ENCODE assay signal across 9 cellular contexts in genomic region chr11:132028380-132029240, GRCh38.
A peak's percentile ranks its signal among the peaks of the same experiment; 100 is the strongest.
DNase-seq lines count a peak whose midpoint lies in the region; ATAC-seq and TF ChIP-seq lines count a peak whose summit lies in the region.
"Had no signal": no experiment of that assay in that cellular context is flagged by ENCODE, and none has a peak within 500 bp of the region (broad histone marks: within the 10 kb centered on the region; RNA-seq: fewer than 3 reads in every experiment).

No MANE protein-coding gene starts in this region.

- H3K79me1 ChIP-seq in H9 (ENCODE audit: insufficient read depth, low read depth, low read length, poor library complexity, severe bottlenecking), result no peaks in the 10 kb centered on the region

- no peak overlapping the region for H3K27ac Mint-ChIP-seq in H9
- H3K27ac Mint-ChIP-seq: T-helper 1 cell treated with Interleukin-12 subunit alpha and Interleukin-12 subunit beta and Interleukin-4 antibody, amounts not matched to agents 30 μg/mL and 1 μg/mL, for 36 hours had no signal

- intact Hi-C loops in psoas muscle (cut with DNase I), result no loop called here

- H3K4me1 Mint-ChIP-seq in H9, result peaks cover 20 to 29% of the 10 kb centered on the region in 2 experiments

- H2AK5ac ChIP-seq in H9 (ENCODE audit: insufficient read length, low read length), result no peak overlapping the region

- TF ChIP-seq CTCF in H9 (conservative IDR thresholded peaks at IDR 0.05) (peak; percentile 75), fibroblast of the aortic adventitia (IDR thresholded peaks at IDR 0.05; ENCODE audit: insufficient read depth, low read length) (peak; percentile 62), psoas muscle (IDR thresholded peaks at IDR 0.05) (peak; percentile 4)

- no peak overlapping the region for H2BK5ac ChIP-seq in H9 (ENCODE audit: insufficient read length, low read length)

- H2AFZ ChIP-seq in H9 (ENCODE audit: low read length), result no peak overlapping the region

- no peaks in the 10 kb centered on the region for H4K20me1 ChIP-seq in H9 (ENCODE audit: control insufficient read depth, insufficient read depth, insufficient read length)

- H3K23me2 ChIP-seq in H9 (ENCODE audit: insufficient read length, low read depth, low read length, poor library complexity, severe bottlenecking), result no peaks in the 10 kb centered on the region

- H3K4me2 ChIP-seq in H9 (ENCODE audit: insufficient read depth, insufficient read length, low read length), result no peak overlapping the region

- no peak overlapping the region for H4K8ac ChIP-seq in H9 (replicated peaks; ENCODE audit: insufficient read length, low read depth, low read length)

- H3T11ph ChIP-seq in H9 (ENCODE audit: low read length), result no peak overlapping the region

- H3K4me1 ChIP-seq in H9 (ENCODE audit: insufficient read depth, low read length) (peaks cover 13% of the 10 kb centered on the region; the same call in 1 of the 2 replicates), psoas muscle (no peaks in the 10 kb centered on the region)

- H3K9me3 Mint-ChIP-seq in H9, result no peaks in the 10 kb centered on the region
- H3K9me3 Mint-ChIP-seq: T-helper 1 cell treated with Interleukin-12 subunit alpha and Interleukin-12 subunit beta and Interleukin-4 antibody, amounts not matched to agents 30 μg/mL and 1 μg/mL, for 36 hours had no signal

- H3K23ac ChIP-seq in H9 (ENCODE audit: insufficient read length, low read depth, low read length), result no peak overlapping the region

- H3K4me3 Mint-ChIP-seq in H9, result no peak overlapping the region
- H3K4me3 Mint-ChIP-seq: T-helper 1 cell treated with Interleukin-12 subunit alpha and Interleukin-12 subunit beta and Interleukin-4 antibody, amounts not matched to agents 30 μg/mL and 1 μg/mL, for 36 hours had no signal

- DNase-seq in GM03348 (ENCODE audit: low spot score), result peak; percentile 38
- DNase-seq in H9, result peak; percentile 56
- peak; percentile 30 for DNase-seq in NCI-H82 treated with DMSO at 0.1 percent for 48 hours (lab: John Stamatoyannopoulos, UW; ENCODE audit: unreplicated experiment)
- peak; percentile 73 for DNase-seq in fibroblast of the aortic adventitia (ENCODE audit: low read depth)
- DNase-seq in psoas muscle, result peak in 1 of 2 donors; percentile 25
- DNase-seq in DMS114 treated with DMSO at 0.1 percent for 48 hours (lab: John Stamatoyannopoulos, UW; ENCODE audit: unreplicated experiment), result no peak
- DNase-seq in 8988T, result no peak

- H3K56ac ChIP-seq in H9 (ENCODE audit: insufficient read length, low read depth, low read length), result no peak overlapping the region

- H3K36me3 Mint-ChIP-seq in H9 (ENCODE audit: insufficient read depth in 1 of 3, low read depth in 3 of 3), result no peaks in the 10 kb centered on the region; a peak in 1 of 7 replicates

- H3K27me3 ChIP-seq in H9 (ENCODE audit: insufficient read depth, low read length) (no peaks in the 10 kb centered on the region), psoas muscle (ENCODE audit: insufficient read depth in 3 of 3, low read length in 2 of 3) (no peaks in the 10 kb centered on the region)

- no peaks in the 10 kb centered on the region for H3K79me2 ChIP-seq in H9 (ENCODE audit: insufficient read depth, low read length)

- H3K9me3 ChIP-seq in H9 (ENCODE audit: control insufficient read depth, low read depth, low read length) (no peaks in the 10 kb centered on the region), psoas muscle (no peaks in the 10 kb centered on the region)

- no peak overlapping the region for H3K4me3 ChIP-seq in fibroblast of the aortic adventitia (ENCODE audit: low read depth, low read length)
- H3K4me3 ChIP-seq in psoas muscle, result no peak overlapping the region

- no peak overlapping the region for H2BK12ac ChIP-seq in H9 (ENCODE audit: insufficient read length, low read depth, low read length)

- H3K4ac ChIP-seq in H9 (ENCODE audit: low read depth, low read length), result no peak overlapping the region

- no peak overlapping the region for H2BK120ac ChIP-seq in H9 (ENCODE audit: low read depth, low read length, poor library complexity, severe bottlenecking)

- no peak overlapping the region for H4K91ac ChIP-seq in H9 (ENCODE audit: insufficient read length, low read depth, low read length)

- ATAC-seq in psoas muscle (no peak), HG02571 (IDR thresholded peaks at IDR 0.05; ENCODE audit: unreplicated experiment) (no peak)

- no peaks in the 10 kb centered on the region for H3K27me3 Mint-ChIP-seq in H9 (ENCODE audit: low read depth)

- H3K27ac ChIP-seq in H9 (ENCODE audit: insufficient read length, low read depth, low read length) (no peak overlapping the region), psoas muscle (no peak overlapping the region)

- H2BK15ac ChIP-seq in H9 (ENCODE audit: low read depth, low read length), result no peak overlapping the region

- H3K36me3 ChIP-seq in psoas muscle (ENCODE audit: insufficient read depth in 1 of 2, low read depth in 1 of 2), result no peaks in the 10 kb centered on the region

- no peak overlapping the region for H3K14ac ChIP-seq in H9 (ENCODE audit: insufficient read depth, low read length)

- H3K9ac ChIP-seq in H9 (ENCODE audit: extremely low read depth, insufficient read length, low read length), result no peak overlapping the region

- H4K5ac ChIP-seq in H9 (ENCODE audit: insufficient read length, low read depth, low read length), result no peak overlapping the region

- H2BK20ac ChIP-seq in H9 (ENCODE audit: low read depth, low read length, poor library complexity, severe bottlenecking), result no peak overlapping the region

- WGBS in H9 (ENCODE audit: extremely low coverage, insufficient read length, low lambda C conversion rate), result no CpG with 5 or more reads among the region's 4 CpGs
- 89 to 98% (median 95%) methylated on average over 4 of the region's 4 CpGs for WGBS in psoas muscle, 3 donors

- no peak overlapping the region for H3K18ac ChIP-seq in H9 (ENCODE audit: insufficient read length, low read depth, low read length)

Comparison
In these comparisons a context has a peak if more than half of its experiments do, and no peak if none do; other contexts are left out.
1. DNase-seq: peak in GM03348 (single experiment), H9 (single experiment), NCI-H82 treated with DMSO at 0.1 percent for 48 hours (single experiment) and fibroblast of the aortic adventitia (single experiment); none in DMS114 treated with DMSO at 0.1 percent for 48 hours (single experiment) and 8988T (single experiment).
2. CTCF ChIP-seq: peak in every context shown above with its lines; median percentile 75 in H9; 62 in fibroblast of the aortic adventitia; 4 in psoas muscle.